In the genomic region with DNA sequence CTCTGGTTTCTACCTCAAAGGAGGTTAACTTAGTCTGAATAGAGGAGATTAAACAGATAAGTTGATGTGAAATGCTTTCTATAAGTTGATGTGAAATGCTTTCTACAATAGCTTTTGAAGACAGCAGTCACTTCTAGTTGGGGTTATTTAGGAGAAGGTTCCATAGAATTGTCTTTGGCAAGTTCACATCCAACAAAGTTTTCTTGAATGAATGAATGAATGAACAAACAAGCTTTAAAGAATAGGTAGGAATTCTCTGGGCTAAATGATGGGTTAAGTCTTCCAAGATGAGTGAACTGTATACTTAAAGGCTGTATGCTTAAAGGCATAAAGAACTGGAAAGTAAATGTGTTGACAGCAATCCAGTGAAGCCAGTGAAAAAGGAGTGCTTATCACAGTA, we compare ENCODE assay signal across 12 cellular contexts. TPM values are rescaled to one million over a fixed set of nuclear protein-coding genes. Genes with fewer than 3 reads are reported as not detected.
DNase-seq lines count a peak whose midpoint lies in the region; ATAC-seq and TF ChIP-seq lines count a peak whose summit lies in the region.
"Had no signal": no experiment of that assay in that cellular context is flagged by ENCODE, and none has a peak within 500 bp of the region (broad histone marks: within the 10 kb centered on the region; RNA-seq: fewer than 3 reads in every experiment).

No MANE protein-coding gene starts in this region.

- peaks cover 56% of the 10 kb centered on the region for H3K4me1 Mint-ChIP-seq in stimulated activated naive CD8-positive, alpha-beta T cell treated with anti-CD3 and anti-CD28 coated beads, Interleukin-15, Interleukin-2, amounts not matched to agents 100 ng/mL and 50 ng/mL, for 24 hours (ENCODE audit: low read depth)
- H3K4me1 Mint-ChIP-seq in activated T-helper 2 cell treated with anti-CD3 and anti-CD28 coated beads, Interferon-gamma antibody, Interleukin-2, Interleukin-4, amounts not matched to agents 10 μg/mL and 5 μg/mL and 100 μg/mL, durations not matched to agents 14 hours and 24 hours and 36 hours (ENCODE audit: low read depth) = peaks cover 49% of the 10 kb centered on the region

- H3K4me3 ChIP-seq in iPS-15b (ENCODE audit: low read depth, low read length) (peak overlapping the region; percentile 92), body of pancreas (no peak overlapping the region)

- TF ChIP-seq POLR2A in body of pancreas (IDR thresholded peaks at IDR 0.05) = no peak

- no peak for TF ChIP-seq CTCF in body of pancreas (IDR thresholded peaks at IDR 0.05)

- H3K9ac ChIP-seq in iPS-15b (ENCODE audit: low read depth, low read length) = peak overlapping the region; percentile 1

- DNase-seq in stimulated activated naive CD8-positive, alpha-beta T cell treated with anti-CD3 and anti-CD28 coated beads, Interleukin-15, Interleukin-2, amounts not matched to agents 100 U/mL and 50 U/mL, for 24 hours = no peak
- DNase-seq in activated T-helper 2 cell treated with anti-CD3 and anti-CD28 coated beads, Interferon-gamma antibody, Interleukin-2, Interleukin-4, amounts not matched to agents 10 μg/mL and 5 μg/mL and 100 μg/mL, durations not matched to agents 14 hours and 24 hours and 36 hours (ENCODE audit: low spot score) = no peak
- DNase-seq in H4 (ENCODE audit: low spot score) (no peak), NCI-H774 (lab: John Stamatoyannopoulos, UW) (no peak), body of pancreas (no peak)
- DNase-seq: activated CD8-positive, alpha-beta memory T cell treated with anti-CD3 and anti-CD28 coated beads for 24 hours; esophagus squamous epithelium; NCI-H526; occipital lobe had no signal

- no peaks in the 10 kb centered on the region for H3K27me3 Mint-ChIP-seq in stimulated activated naive CD8-positive, alpha-beta T cell treated with anti-CD3 and anti-CD28 coated beads, Interleukin-15, Interleukin-2, amounts not matched to agents 100 ng/mL and 50 ng/mL, for 24 hours
- H3K27me3 Mint-ChIP-seq in activated T-helper 2 cell treated with anti-CD3 and anti-CD28 coated beads, Interferon-gamma antibody, Interleukin-2, Interleukin-4, amounts not matched to agents 10 μg/mL and 5 μg/mL and 100 μg/mL, durations not matched to agents 14 hours and 24 hours and 36 hours (ENCODE audit: low read depth) = peaks cover 6% of the 10 kb centered on the region

- ATAC-seq in stimulated activated naive CD8-positive, alpha-beta T cell treated with anti-CD3 and anti-CD28 coated beads, Interleukin-15, Interleukin-2, amounts not matched to agents 100 U/mL and 50 U/mL, for 24 hours = no peak
- ATAC-seq in HG03520 (IDR thresholded peaks at IDR 0.05; ENCODE audit: unreplicated experiment) = no peak
- no peak for ATAC-seq in body of pancreas

- H3K27ac Mint-ChIP-seq in stimulated activated naive CD8-positive, alpha-beta T cell treated with anti-CD3 and anti-CD28 coated beads, Interleukin-15, Interleukin-2, amounts not matched to agents 100 ng/mL and 50 ng/mL, for 24 hours = no peak overlapping the region
- no peak overlapping the region for H3K27ac Mint-ChIP-seq in activated T-helper 2 cell treated with anti-CD3 and anti-CD28 coated beads, Interferon-gamma antibody, Interleukin-2, Interleukin-4, amounts not matched to agents 10 μg/mL and 5 μg/mL and 100 μg/mL, durations not matched to agents 14 hours and 24 hours and 36 hours

- H3K4me1 ChIP-seq in iPS-15b (ENCODE audit: control insufficient read depth, insufficient read depth, low read length) = no peaks in the 10 kb centered on the region
- H3K4me1 ChIP-seq in body of pancreas = peaks cover 28% of the 10 kb centered on the region

- peaks cover 10% of the 10 kb centered on the region for H3K36me3 ChIP-seq in iPS-15b (ENCODE audit: control insufficient read depth, insufficient read depth, low read length)
- H3K36me3 ChIP-seq in body of pancreas (replicated peaks in 1 of 2; ENCODE audit: insufficient read depth in 1 of 2, low read depth in 2 of 2) = no peaks in the 10 kb centered on the region

- no peak overlapping the region for H3K27ac ChIP-seq in body of pancreas
- H3K27ac ChIP-seq: esophagus squamous epithelium had no signal

- peaks cover 28% of the 10 kb centered on the region for H3K36me3 Mint-ChIP-seq in stimulated activated naive CD8-positive, alpha-beta T cell treated with anti-CD3 and anti-CD28 coated beads, Interleukin-15, Interleukin-2, amounts not matched to agents 100 ng/mL and 50 ng/mL, for 24 hours (ENCODE audit: low read depth)
- H3K36me3 Mint-ChIP-seq in activated T-helper 2 cell treated with anti-CD3 and anti-CD28 coated beads, Interferon-gamma antibody, Interleukin-2, Interleukin-4, amounts not matched to agents 10 μg/mL and 5 μg/mL and 100 μg/mL, durations not matched to agents 14 hours and 24 hours and 36 hours (ENCODE audit: low read depth) = peaks cover 41% of the 10 kb centered on the region

- H3K4me3 Mint-ChIP-seq in stimulated activated naive CD8-positive, alpha-beta T cell treated with anti-CD3 and anti-CD28 coated beads, Interleukin-15, Interleukin-2, amounts not matched to agents 100 ng/mL and 50 ng/mL, for 24 hours = peak overlapping the region; percentile 95
- peak overlapping the region; percentile 99 for H3K4me3 Mint-ChIP-seq in activated T-helper 2 cell treated with anti-CD3 and anti-CD28 coated beads, Interferon-gamma antibody, Interleukin-2, Interleukin-4, amounts not matched to agents 10 μg/mL and 5 μg/mL and 100 μg/mL, durations not matched to agents 14 hours and 24 hours and 36 hours (ENCODE audit: low read depth)

- H3K9me3 Mint-ChIP-seq in stimulated activated naive CD8-positive, alpha-beta T cell treated with anti-CD3 and anti-CD28 coated beads, Interleukin-15, Interleukin-2, amounts not matched to agents 100 ng/mL and 50 ng/mL, for 24 hours = no peaks in the 10 kb centered on the region
- no peaks in the 10 kb centered on the region for H3K9me3 Mint-ChIP-seq in activated T-helper 2 cell treated with anti-CD3 and anti-CD28 coated beads, Interferon-gamma antibody, Interleukin-2, Interleukin-4, amounts not matched to agents 10 μg/mL and 5 μg/mL and 100 μg/mL, durations not matched to agents 14 hours and 24 hours and 36 hours

- intact Hi-C loops in activated T-helper 2 cell treated with anti-CD3 and anti-CD28 coated beads, Interferon-gamma antibody, Interleukin-2, Interleukin-4, amounts not matched to agents 10 μg/mL and 5 μg/mL and 100 μg/mL, durations not matched to agents 14 hours and 24 hours and 36 hours (cut with micrococcal nuclease) = loop anchor here (2.0 to 10.0 kb wide), 2 partner anchors 19 to 579 kb away; no protein-coding TSS in a partner anchor
- intact Hi-C loops in body of pancreas (cut with DNase I) = no loop called here

- H3K27me3 ChIP-seq in iPS-15b (ENCODE audit: control insufficient read depth, insufficient read depth, low read length) (peaks cover 13% of the 10 kb centered on the region), body of pancreas (no peaks in the 10 kb centered on the region)
- H3K27me3 ChIP-seq: esophagus squamous epithelium had no signal

- H3K9me3 ChIP-seq in iPS-15b (ENCODE audit: control insufficient read depth, insufficient read depth, low read length) (no peaks in the 10 kb centered on the region), body of pancreas (no peaks in the 10 kb centered on the region)
- H3K9me3 ChIP-seq: esophagus squamous epithelium had no signal

RNA-seq across cellular contexts. Expression of a gene that starts 1.9 kb away (rescaled TPM):
- 47.0 and 53.3 TPM in 2 replicates for total RNA-seq in activated T-helper 2 cell treated with anti-CD3 and anti-CD28 coated beads, Interferon-gamma antibody, Interleukin-2, Interleukin-4, amounts not matched to agents 10 μg/mL and 5 μg/mL and 100 μg/mL, durations not matched to agents 14 hours and 24 hours and 36 hours
- 11.3 and 16.6 TPM in 2 replicates for total RNA-seq in H4 (2014; rRNA removed; shearing (Covaris generic))
- 10 to 100 TPM; 22.6 to 37.9 TPM for total RNA-seq in body of pancreas

RNA-seq across cellular contexts. Expression of a gene that starts 18.5 kb away (rescaled TPM):
- total RNA-seq in activated T-helper 2 cell treated with anti-CD3 and anti-CD28 coated beads, Interferon-gamma antibody, Interleukin-2, Interleukin-4, amounts not matched to agents 10 μg/mL and 5 μg/mL and 100 μg/mL, durations not matched to agents 14 hours and 24 hours and 36 hours = 29.0 and 31.6 TPM in 2 replicates
- 26.7 and 41.3 TPM in 2 replicates for total RNA-seq in H4 (2014; rRNA removed; shearing (Covaris generic))
- total RNA-seq in body of pancreas = 1 to 10 TPM; 1.3 to 2.6 TPM
